11 cellular contexts compared by ENCODE assay signal in genomic region chr12:21301-22189, GRCh38. TPM values are rescaled to one million over a fixed set of nuclear protein-coding genes. Genes with fewer than 3 reads are reported as not detected.
DNase-seq lines count a peak whose midpoint lies in the region; ATAC-seq and TF ChIP-seq lines count a peak whose summit lies in the region.
"Had no signal": no experiment of that assay in that cellular context is flagged by ENCODE, and none has a peak within 500 bp of the region (broad histone marks: within the 10 kb centered on the region; RNA-seq: fewer than 3 reads in every experiment).

No MANE protein-coding gene starts in this region.

- CTCF ChIA-PET in activated CD8-positive, alpha-beta memory T cell treated with anti-CD3 and anti-CD28 coated beads, Interleukin-2, amount 10 ng/mL, durations not matched to agents 7 days and 5 days (lab: Charles Lee), result no interaction called here

- no peaks in the 10 kb centered on the region for H3K9me3 ChIP-seq in endodermal cell (ENCODE audit: control insufficient read depth, low read length)

- no peak overlapping the region for H3K9ac ChIP-seq in endodermal cell (ENCODE audit: extremely low read depth, low read length, poor library complexity, severe bottlenecking)

- peak; percentile 47 for ATAC-seq in activated CD8-positive, alpha-beta memory T cell treated with anti-CD3 and anti-CD28 coated beads, Interleukin-2, amount 10 ng/mL, durations not matched to agents 7 days and 5 days
- ATAC-seq in HG02938 (IDR thresholded peaks at IDR 0.05; ENCODE audit: unreplicated experiment), result peak; percentile 67
- peak; percentile 94 for ATAC-seq in stimulated activated naive CD8-positive, alpha-beta T cell treated with anti-CD3 and anti-CD28 coated beads, Interleukin-15, amount 100 ng/mL, for 72 hours

- H3K27ac ChIP-seq in endodermal cell (ENCODE audit: low read depth, low read length), result no peak overlapping the region

- no peaks in the 10 kb centered on the region for H3K27me3 Mint-ChIP-seq in activated CD8-positive, alpha-beta memory T cell treated with anti-CD3 and anti-CD28 coated beads, Interleukin-2, amount 10 ng/mL, durations not matched to agents 7 days and 5 days
- H3K27me3 Mint-ChIP-seq in endodermal cell (ENCODE audit: insufficient read depth), result no peaks in the 10 kb centered on the region
- H3K27me3 Mint-ChIP-seq in stimulated activated naive CD8-positive, alpha-beta T cell treated with anti-CD3 and anti-CD28 coated beads, Interleukin-15, amount 100 ng/mL, for 72 hours, result no peaks in the 10 kb centered on the region
- H3K27me3 Mint-ChIP-seq: activated naive CD4-positive, alpha-beta T cell treated with anti-CD3 and anti-CD28 coated beads, Interleukin-2, amount 10 ng/mL, durations not matched to agents 7 days and 5 days; B cell had no signal

- peaks cover 17% of the 10 kb centered on the region for H3K4me1 Mint-ChIP-seq in activated CD8-positive, alpha-beta memory T cell treated with anti-CD3 and anti-CD28 coated beads, Interleukin-2, amount 10 ng/mL, durations not matched to agents 7 days and 5 days
- no peaks in the 10 kb centered on the region for H3K4me1 Mint-ChIP-seq in endodermal cell
- H3K4me1 Mint-ChIP-seq in stimulated activated naive CD8-positive, alpha-beta T cell treated with anti-CD3 and anti-CD28 coated beads, Interleukin-15, amount 100 ng/mL, for 72 hours, result peaks cover 18% of the 10 kb centered on the region

- no peaks in the 10 kb centered on the region for H3K27me3 ChIP-seq in endodermal cell (ENCODE audit: control insufficient read depth, insufficient read depth, low read length, poor library complexity, severe bottlenecking)

- H3K4me3 Mint-ChIP-seq in activated CD8-positive, alpha-beta memory T cell treated with anti-CD3 and anti-CD28 coated beads, Interleukin-2, amount 10 ng/mL, durations not matched to agents 7 days and 5 days, result no peak overlapping the region
- H3K4me3 Mint-ChIP-seq in endodermal cell, result no peak overlapping the region
- H3K4me3 Mint-ChIP-seq in stimulated activated naive CD8-positive, alpha-beta T cell treated with anti-CD3 and anti-CD28 coated beads, Interleukin-15, amount 100 ng/mL, for 72 hours, result no peak overlapping the region
- H3K4me3 Mint-ChIP-seq: activated naive CD4-positive, alpha-beta T cell treated with anti-CD3 and anti-CD28 coated beads, Interleukin-2, amount 10 ng/mL, durations not matched to agents 7 days and 5 days; B cell had no signal

- no peak overlapping the region for H3K4me3 ChIP-seq in endodermal cell (ENCODE audit: low read length)

- H3K27ac Mint-ChIP-seq in activated CD8-positive, alpha-beta memory T cell treated with anti-CD3 and anti-CD28 coated beads, Interleukin-2, amount 10 ng/mL, durations not matched to agents 7 days and 5 days, result no peak overlapping the region
- no peak overlapping the region for H3K27ac Mint-ChIP-seq in endodermal cell
- H3K27ac Mint-ChIP-seq in stimulated activated naive CD8-positive, alpha-beta T cell treated with anti-CD3 and anti-CD28 coated beads, Interleukin-15, amount 100 ng/mL, for 72 hours, result peak overlapping the region in 1 of 2 donors; percentile 43
- H3K27ac Mint-ChIP-seq: activated naive CD4-positive, alpha-beta T cell treated with anti-CD3 and anti-CD28 coated beads, Interleukin-2, amount 10 ng/mL, durations not matched to agents 7 days and 5 days; B cell had no signal

- 78 to 82% methylated on average over 12 to 18 of the region's 18 CpGs for WGBS in endodermal cell (ENCODE audit: insufficient coverage in 1 of 2, insufficient read length in 1 of 2), 2 experiments

- no peaks in the 10 kb centered on the region for H3K4me1 ChIP-seq in endodermal cell (ENCODE audit: control insufficient read depth, insufficient read depth, low read length)

- TF ChIP-seq CTCF in endodermal cell (conservative IDR thresholded peaks at IDR 0.05), result no peak

- H3K36me3 ChIP-seq in endodermal cell (ENCODE audit: control insufficient read depth, insufficient read depth, low read length), result peaks cover 13% of the 10 kb centered on the region

- no peaks in the 10 kb centered on the region for H3K9me3 Mint-ChIP-seq in activated CD8-positive, alpha-beta memory T cell treated with anti-CD3 and anti-CD28 coated beads, Interleukin-2, amount 10 ng/mL, durations not matched to agents 7 days and 5 days (ENCODE audit: low read depth)
- H3K9me3 Mint-ChIP-seq in endodermal cell, result no peaks in the 10 kb centered on the region
- no peaks in the 10 kb centered on the region for H3K9me3 Mint-ChIP-seq in stimulated activated naive CD8-positive, alpha-beta T cell treated with anti-CD3 and anti-CD28 coated beads, Interleukin-15, amount 100 ng/mL, for 72 hours
- H3K9me3 Mint-ChIP-seq: activated naive CD4-positive, alpha-beta T cell treated with anti-CD3 and anti-CD28 coated beads, Interleukin-2, amount 10 ng/mL, durations not matched to agents 7 days and 5 days had no signal

- H3K36me3 Mint-ChIP-seq in activated CD8-positive, alpha-beta memory T cell treated with anti-CD3 and anti-CD28 coated beads, Interleukin-2, amount 10 ng/mL, durations not matched to agents 7 days and 5 days, result peaks cover 4% of the 10 kb centered on the region
- H3K36me3 Mint-ChIP-seq in endodermal cell (ENCODE audit: low read depth), result peaks cover 26% of the 10 kb centered on the region

- DNase-seq in activated CD8-positive, alpha-beta memory T cell treated with anti-CD3 and anti-CD28 coated beads, Interleukin-2, amount 10 ng/mL, durations not matched to agents 7 days and 5 days, result no peak
- no peak for DNase-seq in activated CD8-positive, alpha-beta memory T cell treated with anti-CD3 and anti-CD28 coated beads, Interleukin-2, amount 50 U/mL, for 48 hours
- peak; percentile 39 for DNase-seq in endodermal cell
- DNase-seq in stimulated activated naive CD8-positive, alpha-beta T cell treated with anti-CD3 and anti-CD28 coated beads, Interleukin-15, amount 100 ng/mL, for 72 hours, result no peak
- DNase-seq in NCI-H1436 (lab: John Stamatoyannopoulos, UW), result no peak
- no peak for DNase-seq in activated gamma-delta T cell (lab: John Stamatoyannopoulos, UW)
- no peak for DNase-seq in germinal center (ENCODE audit: low spot score)
- DNase-seq: activated naive CD4-positive, alpha-beta T cell treated with anti-CD3 and anti-CD28 coated beads, Interleukin-2, amount 10 ng/mL, durations not matched to agents 7 days and 5 days had no signal

RNA-seq across cellular contexts. Expression of gene IQSEC3, which starts 45.0 kb away (rescaled TPM):
- total RNA-seq in activated CD8-positive, alpha-beta memory T cell treated with anti-CD3 and anti-CD28 coated beads, Interleukin-2, amount 10 ng/mL, durations not matched to agents 7 days and 5 days, result 1 to 10 TPM; 2.0 to 2.2 TPM
- total RNA-seq in endodermal cell, result 1 to 10 TPM; 1.5 to 2.7 TPM
- polyA plus RNA-seq in endodermal cell (2013, experiment 1 of 2), result 1.5 TPM
- 0.95 TPM for polyA plus RNA-seq in endodermal cell (2013, experiment 2 of 2)
- total RNA-seq: RPMI7951 had no signal
